Comparison of ENCODE assay signal across 33 cellular contexts in genomic region chr22:49224243-49224642, GRCh38.
"Had no signal": no experiment of that assay in that cellular context is flagged by ENCODE, and none has a peak within 500 bp of the region (broad histone marks: within the 10 kb centered on the region; RNA-seq: fewer than 3 reads in every experiment).

No MANE protein-coding gene starts in this region.

- H3K9me3 ChIP-seq: adrenal gland, ascending aorta, body of pancreas had no signal

- FAIRE-seq: astrocyte, bronchial epithelial cell had no signal

- DNase-seq: activated effector memory CD4-positive, alpha-beta T cell treated with anti-CD3 and anti-CD28 coated beads, Interleukin-2, amount 50 U/mL, for 16 hours; activated effector memory CD4-positive, alpha-beta T cell treated with Interleukin-2 at 50 U/mL for 16 hours; activated gamma-delta T cell; activated gamma-delta T cell treated with Interleukin-2 at 50 U/mL for 16 hours; activated naive CD4-positive, alpha-beta T cell; activated naive CD4-positive, alpha-beta T cell treated with anti-CD3 and anti-CD28 coated beads for 36 hours; activated naive CD4-positive, alpha-beta T cell treated with anti-CD3 and anti-CD28 coated beads, Interleukin-2, amount 10 ng/mL, durations not matched to agents 7 days and 5 days; activated naive CD4-positive, alpha-beta T cell treated with anti-CD3 and anti-CD28 coated beads, Interleukin-2, amount 50 U/mL, for 16 hours; activated naive CD4-positive, alpha-beta T cell treated with Interleukin-2 at 50 U/mL for 16 hours; activated naive CD8-positive, alpha-beta T cell treated with anti-CD3 and anti-CD28 coated beads for 36 hours; activated naive CD8-positive, alpha-beta T cell treated with anti-CD3 and anti-CD28 coated beads, Interleukin-2, amount 10 ng/mL, durations not matched to agents 7 days and 5 days; activated naive CD8-positive, alpha-beta T cell treated with anti-CD3 and anti-CD28 coated beads, Interleukin-2, amount 50 U/mL, for 24 hours; activated T-cell treated with anti-CD3 and anti-CD28 coated beads for 4 hours; activated T-cell treated with anti-CD3 and anti-CD28 coated beads, Interleukin-2, amount 50 U/mL, for 1 hour; activated T-cell treated with anti-CD3 and anti-CD28 coated beads, Interleukin-2, amount 50 U/mL, for 24 hours; activated T-cell treated with anti-CD3 and anti-CD28 coated beads, Interleukin-2, amount 50 U/mL, for 4 hours; activated T-cell treated with anti-CD3 and anti-CD28 coated beads, Interleukin-2, amount 50 U/mL, for 48 hours; activated T-cell treated with anti-CD3 and anti-CD28 coated beads, Interleukin-2, amount 50 U/mL, for 72 hours; amniotic stem cell; amygdala; anterior cingulate cortex; aorta; body of pancreas; brain microvascular endothelial cell; caudate nucleus; central memory CD4-positive, alpha-beta T cell; cerebellar nuclear complex had no signal

- H3K4me1 ChIP-seq: adrenal gland, ascending aorta, body of pancreas, breast epithelium had no signal

- H3K27ac ChIP-seq: adrenal gland, ascending aorta, body of pancreas, brain microvascular endothelial cell, breast epithelium, cardiac muscle cell had no signal

- H3K27me3 ChIP-seq: adrenal gland, ascending aorta, body of pancreas, brain microvascular endothelial cell, cardiac muscle cell had no signal

- H3K36me3 ChIP-seq: adrenal gland, ascending aorta, brain microvascular endothelial cell, breast epithelium, cardiac muscle cell had no signal

- H3K4me3 ChIP-seq: adrenal gland, ascending aorta, body of pancreas, breast epithelium, cardiac muscle cell had no signal
